Comparison of ENCODE assay signal across 1 cellular context in the genomic region with DNA sequence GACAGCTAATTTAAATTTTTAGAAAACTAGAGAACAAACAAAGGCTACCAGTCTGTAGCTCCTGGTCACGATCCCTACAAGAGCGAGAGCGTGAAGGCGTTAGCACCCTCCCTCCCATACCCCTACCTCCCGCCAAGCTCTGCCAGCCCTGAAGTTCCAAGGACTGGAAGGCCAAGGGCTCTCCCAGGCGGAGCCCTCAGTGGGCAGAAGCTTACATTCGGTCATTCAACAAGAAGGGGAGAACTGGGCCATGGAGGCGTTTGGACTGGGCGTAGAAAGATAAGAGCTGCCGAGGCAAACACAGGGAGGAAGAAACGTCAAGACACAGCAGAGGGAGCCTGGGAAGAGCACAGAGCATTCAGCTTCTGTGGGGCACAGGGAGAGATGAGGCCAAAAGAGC.
TF ChIP-seq lines count a peak whose summit lies in the region.

No MANE protein-coding gene starts in this region.

TF ChIP-seq in K562, 482 proteins besides CTCF, POLR2A, EP300 and RAD21:
- TF ChIP-seq SMAD3 (CRISPR knock-in tag; conservative IDR thresholded peaks at IDR 0.05) (no peak), MAZ (CRISPR knock-in tag; conservative IDR thresholded peaks at IDR 0.05 in 1 of 2, IDR thresholded peaks at IDR 0.05 in 1 of 2) (no peak), GATA2 (CRISPR knock-in tag; IDR thresholded peaks at IDR 0.05) (no peak), HDAC6 (IDR thresholded peaks at IDR 0.05; ENCODE audit: low read depth, low read length) (no peak), NFIX (CRISPR knock-in tag; IDR thresholded peaks at IDR 0.05; ENCODE audit: low read depth) (no peak), EWSR1 (IDR thresholded peaks at IDR 0.05; ENCODE audit: borderline replicate concordance, low read depth, partially characterized antibody) (no peak), ZNF165 (CRISPR knock-in tag; IDR thresholded peaks at IDR 0.05; ENCODE audit: borderline replicate concordance) (no peak)
- TF ChIP-seq, protein P1, sequence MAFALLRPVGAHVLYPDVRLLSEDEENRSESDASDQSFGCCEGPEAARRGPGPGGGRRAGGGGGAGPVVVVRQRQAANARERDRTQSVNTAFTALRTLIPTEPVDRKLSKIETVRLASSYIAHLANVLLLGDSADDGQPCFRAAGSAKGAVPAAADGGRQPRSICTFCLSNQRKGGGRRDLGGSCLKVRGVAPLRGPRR (CRISPR knock-in tag; IDR thresholded peaks at IDR 0.05), result no peak
- TF ChIP-seq, protein P2, sequence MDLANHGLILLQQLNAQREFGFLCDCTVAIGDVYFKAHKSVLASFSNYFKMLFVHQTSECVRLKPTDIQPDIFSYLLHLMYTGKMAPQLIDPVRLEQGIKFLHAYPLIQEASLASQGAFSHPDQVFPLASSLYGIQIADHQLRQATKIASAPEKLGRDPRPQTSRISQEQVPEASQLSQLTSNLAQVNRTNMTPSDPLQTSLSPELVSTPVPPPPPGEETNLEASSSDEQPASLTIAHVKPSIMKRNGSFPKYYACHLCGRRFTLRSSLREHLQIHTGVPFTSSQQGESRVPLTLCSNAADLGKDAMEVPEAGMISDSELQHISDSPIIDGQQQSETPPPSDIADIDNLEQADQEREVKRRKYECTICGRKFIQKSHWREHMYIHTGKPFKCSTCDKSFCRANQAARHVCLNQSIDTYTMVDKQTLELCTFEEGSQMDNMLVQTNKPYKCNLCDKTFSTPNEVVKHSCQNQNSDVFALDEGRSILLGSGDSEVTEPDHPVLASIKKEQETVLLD (IDR thresholded peaks at IDR 0.05), result no peak
